8 cellular contexts compared by ENCODE assay signal in the genomic region with DNA sequence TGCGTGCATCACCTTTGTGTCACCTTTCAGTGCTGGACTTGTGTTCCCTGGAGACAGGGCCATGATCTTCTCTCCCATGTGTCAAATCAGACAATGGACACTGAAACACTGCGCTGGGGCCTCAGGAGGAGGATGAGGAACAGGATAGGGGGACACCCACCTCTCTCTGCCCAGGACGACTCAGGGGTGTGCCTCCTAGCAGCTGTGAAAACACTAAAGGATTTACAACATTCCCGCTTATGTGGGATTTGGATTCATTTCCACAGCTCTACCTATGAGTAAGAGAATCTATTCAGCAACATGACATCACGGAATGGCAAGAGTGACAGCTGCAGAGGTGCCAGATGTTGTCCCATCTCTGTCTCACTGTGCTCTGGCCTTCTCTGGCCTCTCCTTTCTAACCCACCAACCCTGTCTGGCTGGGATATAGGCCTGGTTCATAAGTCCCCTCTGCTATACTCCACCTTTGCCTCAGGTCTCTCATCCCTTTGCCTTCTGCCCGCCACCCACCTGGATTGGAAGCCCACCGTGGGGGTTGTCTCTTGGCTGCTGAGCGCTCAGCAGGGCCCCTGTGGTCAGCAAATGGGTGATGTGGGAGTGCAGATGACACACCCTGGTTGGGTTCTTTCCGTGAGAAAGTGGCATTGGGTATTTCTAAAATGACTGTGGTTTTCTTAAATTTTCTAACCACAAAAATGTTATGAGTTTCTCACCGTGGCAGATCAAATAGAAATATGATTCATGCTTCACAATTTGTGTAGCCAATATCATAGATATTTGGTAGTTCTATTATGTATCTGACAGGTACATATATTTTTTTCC. TPM values are rescaled to one million over a fixed set of nuclear protein-coding genes. Genes with fewer than 3 reads are reported as not detected.
DNase-seq lines count a peak whose midpoint lies in the region; ATAC-seq and TF ChIP-seq lines count a peak whose summit lies in the region.

No MANE protein-coding gene starts in this region.

- ATAC-seq in HG02623 (IDR thresholded peaks at IDR 0.05; ENCODE audit: unreplicated experiment): no peak

- TF ChIP-seq CTCF in GM20000 (IDR thresholded peaks at IDR 0.05; ENCODE audit: extremely low read depth, missing control alignments): no peak

- DNase-seq in GM20000 (ENCODE audit: low spot score): peak; percentile 35
- DNase-seq in NOMO-1 treated with DMSO at 0.1 percent for 48 hours (lab: John Stamatoyannopoulos, UW; ENCODE audit: unreplicated experiment): peak; percentile 59
- peak; percentile 38 for DNase-seq in activated gamma-delta T cell treated with anti-CD3 and anti-CD28 coated beads, Interleukin-2, amount 50 U/mL, for 16 hours (ENCODE audit: low read depth)
- peak; percentile 27 to 57 (median 36) for DNase-seq in stimulated activated CD4-positive, alpha-beta T cell treated with anti-CD3 and anti-CD28 coated beads, Interleukin-1b, Interleukin-23, amount 100 ng/mL, for 24 hours (ENCODE audit: low read depth in 4 of 4, low spot score in 1 of 4)
- DNase-seq in NCI-H2227 (lab: John Stamatoyannopoulos, UW; ENCODE audit: unreplicated experiment): no peak
- no peak for DNase-seq in ureter (ENCODE audit: low spot score)
- DNase-seq in GDM1 (lab: John Stamatoyannopoulos, UW): no peak

RNA-seq across cellular contexts. Expression of gene TLR5, which starts 47.1 kb away (rescaled TPM):
- total RNA-seq in ureter: 24.7 TPM

Comparison
In these comparisons a context has a peak if more than half of its experiments do, and no peak if none do; other contexts are left out.
1. DNase-seq: peak in GM20000 (single experiment), NOMO-1 treated with DMSO at 0.1 percent for 48 hours (single experiment), activated gamma-delta T cell treated with anti-CD3 and anti-CD28 coated beads, Interleukin-2, amount 50 U/mL, for 16 hours (single experiment) and stimulated activated CD4-positive, alpha-beta T cell treated with anti-CD3 and anti-CD28 coated beads, Interleukin-1b, Interleukin-23, amount 100 ng/mL, for 24 hours (4 of 4); none in NCI-H2227 (single experiment), ureter (single experiment) and GDM1 (single experiment).